ENCODE assay signal across 27 cellular contexts in the genomic region with DNA sequence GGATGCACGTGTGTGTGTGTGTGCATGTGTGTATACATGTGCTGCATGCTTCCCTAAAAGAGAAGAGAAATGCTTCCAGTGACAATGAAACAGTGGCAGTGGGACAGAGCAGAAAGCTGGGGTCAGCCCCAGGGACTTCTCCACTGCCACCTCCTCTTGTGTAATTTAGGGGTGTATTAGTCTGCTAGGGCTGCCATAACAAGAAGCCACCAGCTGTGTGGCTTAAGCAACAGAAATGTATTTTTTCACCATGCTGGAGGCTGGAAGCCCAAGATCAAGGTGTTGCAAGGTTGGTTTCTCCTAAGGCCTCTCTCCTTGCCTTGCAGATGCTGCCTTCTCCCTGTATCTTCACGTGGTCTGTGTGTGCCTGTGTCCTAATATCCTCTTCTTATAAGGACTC.
"Had no signal": no experiment of that assay in that cellular context is flagged by ENCODE, and none has a peak within 500 bp of the region (broad histone marks: within the 10 kb centered on the region; RNA-seq: fewer than 3 reads in every experiment).

No MANE protein-coding gene starts in this region.

- H3K27ac ChIP-seq: colonic mucosa, epithelial cell of prostate, foreskin keratinocyte, gastroesophageal sphincter, lower lobe of right lung, neutrophil, pancreas, spleen, tibial nerve, upper lobe of left lung had no signal

- FAIRE-seq: islet of Langerhans, pancreas had no signal

- H3K79me2 ChIP-seq: hepatocyte had no signal

- DNase-seq: colonic mucosa; effector CD8-positive, alpha-beta T cell; endodermal cell; foreskin keratinocyte; heart left ventricle; kidney glomerular epithelial cell; left colon; left ventricle myocardium inferior; lower lobe of right lung; midbrain; naive thymus-derived CD4-positive, alpha-beta T cell; nephron progenitor cell; pancreas; sigmoid colon; spleen; stimulated activated CD4-positive, alpha-beta T cell treated with anti-CD3 and anti-CD28 coated beads, Interleukin-2, amount 100 ng/mL, for 48 hours; stimulated activated naive B cell treated with anti-CD40 and anti-IgM and Interleukin-4, amounts not matched to agents 10 μg/mL and 1 μg/mL and 100 μg/mL, for 72 hours had no signal

- H2AFZ ChIP-seq: hepatocyte had no signal

- ATAC-seq: esophagus mucosa; left colon; naive thymus-derived CD4-positive, alpha-beta T cell; stimulated activated naive B cell treated with anti-CD40 and anti-IgM and Interleukin-4, amounts not matched to agents 10 μg/mL and 1 μg/mL and 100 μg/mL, for 72 hours had no signal

- H3K27me3 ChIP-seq: colonic mucosa, foreskin keratinocyte, gastroesophageal sphincter, heart left ventricle, hepatocyte, neutrophil, pancreas, right atrium auricular region, sigmoid colon, spleen, tibial nerve, upper lobe of left lung had no signal

- H3K4me3 ChIP-seq: colonic mucosa, gastroesophageal sphincter, heart left ventricle, hepatocyte, left ventricle myocardium inferior, lower lobe of right lung, pancreas, right atrium auricular region, sigmoid colon, spleen, thoracic aorta, tibial nerve, upper lobe of left lung had no signal

- H3K9me3 ChIP-seq: colonic mucosa, gastroesophageal sphincter, lower lobe of right lung, neutrophil, pancreas, right atrium auricular region, sigmoid colon, thoracic aorta, upper lobe of left lung had no signal

- H3K4me1 ChIP-seq: colonic mucosa, foreskin keratinocyte had no signal

- H3K36me3 ChIP-seq: colonic mucosa, gastroesophageal sphincter, heart left ventricle, left ventricle myocardium inferior, lower lobe of right lung, neutrophil, pancreas, right atrium auricular region, sigmoid colon, spleen, thoracic aorta, tibial nerve, upper lobe of left lung had no signal
